Comparison of ENCODE assay signal across 20 cellular contexts in genomic region chr16:52515068-52515671, GRCh38. TPM values are rescaled to one million over a fixed set of nuclear protein-coding genes. Genes with fewer than 3 reads are reported as not detected.
DNase-seq lines count a peak whose midpoint lies in the region; ATAC-seq and FAIRE-seq lines count a peak whose summit lies in the region.
"Had no signal": no experiment of that assay in that cellular context is flagged by ENCODE, and none has a peak within 500 bp of the region (broad histone marks: within the 10 kb centered on the region; RNA-seq: fewer than 3 reads in every experiment).

No MANE protein-coding gene starts in this region.

- DNase-seq in DMS79 (lab: John Stamatoyannopoulos, UW) (peak; percentile 43), NCI-H128 (lab: John Stamatoyannopoulos, UW; ENCODE audit: unreplicated experiment) (peak; percentile 49), NCI-H510A treated with DMSO at 0.1 percent for 48 hours (lab: John Stamatoyannopoulos, UW) (peak; percentile 91), SKM-1 (lab: John Stamatoyannopoulos, UW; ENCODE audit: unreplicated experiment) (no peak)
- no peak for DNase-seq in natural killer cell treated with Interleukin-12 subunit alpha and Interleukin-12 subunit beta and Interleukin-15 and Interleukin-18, amount 100 ng/mL, for 72 hours (ENCODE audit: low spot score)
- DNase-seq: activated naive CD4-positive, alpha-beta T cell treated with Interleukin-2 at 50 U/mL for 16 hours; activated T-cell treated with anti-CD3 and anti-CD28 coated beads, Interleukin-2, amount 50 U/mL, for 4 hours; central memory CD4-positive, alpha-beta T cell; dorsolateral prefrontal cortex; GF-D8; NCI-H226; T1000; upper lobe of right lung had no signal

- H3K4me3 Mint-ChIP-seq in natural killer cell treated with Interleukin-12 subunit alpha and Interleukin-12 subunit beta and Interleukin-15 and Interleukin-18, amount 100 ng/mL, for 72 hours = no peak overlapping the region
- H3K4me3 Mint-ChIP-seq: activated T-cell treated with anti-CD3 and anti-CD28 coated beads, Interleukin-2, amount 50 U/mL, for 4 hours had no signal

- ATAC-seq in natural killer cell treated with Interleukin-12 subunit alpha and Interleukin-12 subunit beta and Interleukin-15 and Interleukin-18, amount 100 ng/mL, for 72 hours = no peak
- no peak for ATAC-seq in HG03025 (IDR thresholded peaks at IDR 0.05; ENCODE audit: low FRiP score, unreplicated experiment)
- ATAC-seq: activated CD4-positive, CD25-positive, alpha-beta regulatory T cell treated with anti-CD3 and anti-CD28 coated beads, Interleukin-2, amount 50 U/mL, for 24 hours; activated T-cell treated with anti-CD3 and anti-CD28 coated beads, Interleukin-2, amount 50 U/mL, for 4 hours; upper lobe of right lung had no signal

- H3K27me3 Mint-ChIP-seq in natural killer cell treated with Interleukin-12 subunit alpha and Interleukin-12 subunit beta and Interleukin-15 and Interleukin-18, amount 100 ng/mL, for 72 hours = no peaks in the 10 kb centered on the region

- peaks cover 9% of the 10 kb centered on the region for H3K9me3 Mint-ChIP-seq in natural killer cell treated with Interleukin-12 subunit alpha and Interleukin-12 subunit beta and Interleukin-15 and Interleukin-18, amount 100 ng/mL, for 72 hours

- peak; percentile 21 for FAIRE-seq in islet of Langerhans (lab: Jason Lieb, UNC)
- FAIRE-seq: D721Med had no signal

- H3K36me3 Mint-ChIP-seq in natural killer cell treated with Interleukin-12 subunit alpha and Interleukin-12 subunit beta and Interleukin-15 and Interleukin-18, amount 100 ng/mL, for 72 hours = no peaks in the 10 kb centered on the region

- H3K27ac Mint-ChIP-seq in natural killer cell treated with Interleukin-12 subunit alpha and Interleukin-12 subunit beta and Interleukin-15 and Interleukin-18, amount 100 ng/mL, for 72 hours = no peak overlapping the region

- no peaks in the 10 kb centered on the region for H3K4me1 Mint-ChIP-seq in natural killer cell treated with Interleukin-12 subunit alpha and Interleukin-12 subunit beta and Interleukin-15 and Interleukin-18, amount 100 ng/mL, for 72 hours (ENCODE audit: low read depth in 2 of 2)

RNA-seq across cellular contexts. Expression of gene TOX3, which starts 31.8 kb away (rescaled TPM):
- not detected for total RNA-seq in natural killer cell treated with Interleukin-12 subunit alpha and Interleukin-12 subunit beta and Interleukin-15 and Interleukin-18, amount 100 ng/mL, for 72 hours
- total RNA-seq: fibroblast of villous mesenchyme, lung microvascular endothelial cell, myocyte had no signal

Comparison
In these comparisons a context has a peak if more than half of its experiments do, and no peak if none do; other contexts are left out.
1. DNase-seq: peak in DMS79 (single experiment), NCI-H128 (single experiment) and NCI-H510A treated with DMSO at 0.1 percent for 48 hours (single experiment); none in natural killer cell treated with Interleukin-12 subunit alpha and Interleukin-12 subunit beta and Interleukin-15 and Interleukin-18, amount 100 ng/mL, for 72 hours (single experiment) and SKM-1 (single experiment).